In genomic region chr14:22225526-22226133, GRCh38 we compare ENCODE assay signal across 15 cellular contexts.
DNase-seq lines count a peak whose midpoint lies in the region; ATAC-seq and TF ChIP-seq lines count a peak whose summit lies in the region.
"Had no signal": no experiment of that assay in that cellular context is flagged by ENCODE, and none has a peak within 500 bp of the region (broad histone marks: within the 10 kb centered on the region; RNA-seq: fewer than 3 reads in every experiment).

No MANE protein-coding gene starts in this region.

- TF ChIP-seq CTCF in AG10803 (conservative IDR thresholded peaks at IDR 0.05; ENCODE audit: low read length) (no peak), astrocyte of the spinal cord (IDR thresholded peaks at IDR 0.05; ENCODE audit: low read depth, low read length) (no peak)

- in situ Hi-C loops in astrocyte of the spinal cord (cut with HindIII; ENCODE audit: low sequenced_read_pairs) = no loop called here
- in situ Hi-C loops in KBM-7 (cut with MboI; ENCODE audit: low pct_unique_long_range_greater_than_20kb, low sequenced_read_pairs) = no loop called here

- no peak overlapping the region for H3K4me3 ChIP-seq in AG10803 (ENCODE audit: low read length)
- no peak overlapping the region for H3K4me3 ChIP-seq in astrocyte of the spinal cord (ENCODE audit: low read depth, low read length)
- H3K4me3 ChIP-seq: right atrium auricular region had no signal

- no peak for ATAC-seq in HG03520 (IDR thresholded peaks at IDR 0.05; ENCODE audit: unreplicated experiment)
- ATAC-seq: Right ventricle myocardium inferior had no signal

- TF ChIP-seq RAD21 in Ishikawa (IDR thresholded peaks at IDR 0.05; ENCODE audit: low read depth) = no peak

- DNase-seq in AG10803 (ENCODE audit: low read depth) = peak; percentile 42
- peak; percentile 60 for DNase-seq in astrocyte of the spinal cord (ENCODE audit: low read depth, low spot score)
- DNase-seq in iris pigment epithelial cell (ENCODE audit: low read depth) = peak; percentile 65
- no peak for DNase-seq in KBM-7
- no peak for DNase-seq in effector CD4-positive, alpha-beta T cell
- no peak for DNase-seq in RKO (ENCODE audit: low spot score)
- DNase-seq: COR-L47, islet precursor cell, KG1, midbrain, NCI-H1092 treated with DMSO at 0.1 percent for 48 hours had no signal

- TF ChIP-seq EP300 in Ishikawa (IDR thresholded peaks at IDR 0.05; ENCODE audit: borderline replicate concordance) = no peak

TF ChIP-seq in Ishikawa, 13 proteins besides CTCF, POLR2A, EP300 and RAD21:
- TF ChIP-seq CREB1 (IDR thresholded peaks at IDR 0.05; ENCODE audit: low read depth) = no peak
- peak; percentile 8; the same call in 1 of the 2 replicates for TF ChIP-seq TEAD4 (IDR thresholded peaks at IDR 0.05)
- TF ChIP-seq CEBPB (IDR thresholded peaks at IDR 0.05) = no peak

Comparison
In these comparisons a context has a peak if more than half of its experiments do, and no peak if none do; other contexts are left out.
1. DNase-seq: peak in AG10803 (single experiment), astrocyte of the spinal cord (single experiment) and iris pigment epithelial cell (single experiment); none in KBM-7 (single experiment), effector CD4-positive, alpha-beta T cell (single experiment) and RKO (single experiment).